Comparison of ENCODE assay signal across 1 cellular context in genomic region chr3:13544951-13545651, GRCh38.
TF ChIP-seq lines count a peak whose summit lies in the region.

No MANE protein-coding gene starts in this region.

TF ChIP-seq in HEK293, 187 proteins besides CTCF, POLR2A, EP300 and RAD21 (continued from another document):
- TF ChIP-seq PRDM10 (tag by site-specific recombination; IDR thresholded peaks at IDR 0.05): no peak
- TF ChIP-seq, protein P1, sequence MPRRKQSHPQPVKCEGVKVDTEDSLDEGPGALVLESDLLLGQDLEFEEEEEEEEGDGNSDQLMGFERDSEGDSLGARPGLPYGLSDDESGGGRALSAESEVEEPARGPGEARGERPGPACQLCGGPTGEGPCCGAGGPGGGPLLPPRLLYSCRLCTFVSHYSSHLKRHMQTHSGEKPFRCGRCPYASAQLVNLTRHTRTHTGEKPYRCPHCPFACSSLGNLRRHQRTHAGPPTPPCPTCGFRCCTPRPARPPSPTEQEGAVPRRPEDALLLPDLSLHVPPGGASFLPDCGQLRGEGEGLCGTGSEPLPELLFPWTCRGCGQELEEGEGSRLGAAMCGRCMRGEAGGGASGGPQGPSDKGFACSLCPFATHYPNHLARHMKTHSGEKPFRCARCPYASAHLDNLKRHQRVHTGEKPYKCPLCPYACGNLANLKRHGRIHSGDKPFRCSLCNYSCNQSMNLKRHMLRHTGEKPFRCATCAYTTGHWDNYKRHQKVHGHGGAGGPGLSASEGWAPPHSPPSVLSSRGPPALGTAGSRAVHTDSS (tag by site-specific recombination; IDR thresholded peaks at IDR 0.05): no peak
- TF ChIP-seq PRDM1 (tag by site-specific recombination; IDR thresholded peaks at IDR 0.05): no peak
- TF ChIP-seq EGR2 (tag by site-specific recombination; IDR thresholded peaks at IDR 0.05; ENCODE audit: low read depth): peak; percentile 34; the same call in 1 of the 2 replicates
